16 cellular contexts compared by ENCODE assay signal in the genomic region with DNA sequence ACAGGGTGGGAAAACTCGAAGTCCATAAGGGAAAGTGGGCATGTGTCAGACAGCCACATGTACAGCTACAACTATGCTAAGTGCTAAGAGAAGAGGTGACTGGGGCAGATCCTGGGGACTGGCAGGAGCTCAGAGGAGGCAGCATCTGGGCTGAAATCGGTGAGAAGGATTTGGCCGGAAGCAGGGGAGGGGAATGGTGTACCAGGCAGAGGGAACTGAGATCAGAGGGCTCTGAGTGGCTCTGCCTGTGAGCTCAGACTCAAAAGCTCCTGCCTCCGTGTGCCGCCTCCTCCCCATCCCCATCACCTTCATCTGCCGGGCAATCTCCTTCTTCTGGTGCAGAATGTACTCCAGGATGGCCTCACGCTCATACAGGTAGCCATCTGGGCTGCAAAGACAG. TPM values are rescaled to one million over a fixed set of nuclear protein-coding genes. Genes with fewer than 3 reads are reported as not detected.
DNase-seq lines count a peak whose midpoint lies in the region; ATAC-seq and TF ChIP-seq lines count a peak whose summit lies in the region.
"Had no signal": no experiment of that assay in that cellular context is flagged by ENCODE, and none has a peak within 500 bp of the region (broad histone marks: within the 10 kb centered on the region; RNA-seq: fewer than 3 reads in every experiment).

No MANE protein-coding gene starts in this region.

- H3K27me3 ChIP-seq in GM23338 (ENCODE audit: insufficient read depth) (no peaks in the 10 kb centered on the region), psoas muscle (ENCODE audit: insufficient read depth in 3 of 3, low read length in 2 of 3) (no peaks in the 10 kb centered on the region)
- H3K27me3 ChIP-seq: left lung had no signal

- no peaks in the 10 kb centered on the region; the same call in 1 of the 2 replicates for H4K20me1 ChIP-seq in GM23338 (replicated peaks; ENCODE audit: insufficient read depth)

- H3K27ac Mint-ChIP-seq in GM23338 (peak overlapping the region; percentile 37; the same call in 1 of the 2 replicates), WTC11 (peak overlapping the region; percentile 41; the same call in 1 of the 2 replicates)
- H3K27ac Mint-ChIP-seq in activated naive CD4-positive, alpha-beta T cell treated with anti-CD3 and anti-CD28 coated beads, Interleukin-2, amount 50 U/mL, for 24 hours, result peak overlapping the region; percentile 98
- H3K27ac Mint-ChIP-seq: progenitor cell of endocrine pancreas had no signal

- 71 to 81% (median 73%) methylated on average over 5 to 7 of the region's 7 CpGs for WGBS in psoas muscle, 3 donors

- no peak for ATAC-seq in GM23338
- no peak for ATAC-seq in WTC11
- no peak for ATAC-seq in psoas muscle
- no peak for ATAC-seq in HG02571 (IDR thresholded peaks at IDR 0.05; ENCODE audit: unreplicated experiment)
- ATAC-seq: left lung had no signal

- H3K27ac ChIP-seq in GM23338 (ENCODE audit: low read depth), result 0 out of 2 replicates have a peak overlapping the region, but pooled peaks have one; percentile 50
- peak overlapping the region; percentile 23 for H3K27ac ChIP-seq in psoas muscle
- H3K27ac ChIP-seq: KMS-11, left lung, thoracic aorta had no signal

- CTCF ChIA-PET in WTC11 (lab: Charles Lee), result interaction anchor here (0.7 to 7.6 kb wide), 7 partner anchors 12 to 85 kb away, joined by 3 to 95 read pairs (median 3); partner anchors contain the start of gene FLT3LG

- DNase-seq in GM23338 (ENCODE audit: low spot score) (no peak), WTC11 (ENCODE audit: low spot score) (no peak), psoas muscle (no peak), NCI-H748 treated with DMSO at 0.1 percent for 48 hours (lab: John Stamatoyannopoulos, UW) (no peak), AML-193 (lab: John Stamatoyannopoulos, UW) (no peak)
- DNase-seq: activated CD8-positive, alpha-beta memory T cell treated with anti-CD3 and anti-CD28 coated beads for 24 hours; DND-41; foreskin fibroblast; left lung; NCI-H2227 treated with DMSO at 0.1 percent for 48 hours; SHP77 treated with DMSO at 0.1 percent for 48 hours had no signal

- H3K36me3 ChIP-seq in GM23338 (ENCODE audit: insufficient read depth) (no peaks in the 10 kb centered on the region; the same call in 1 of the 2 replicates), psoas muscle (ENCODE audit: insufficient read depth in 1 of 2, low read depth in 1 of 2) (peaks cover 5 to 61% of the 10 kb centered on the region in 2 donors)

- H3K9me3 Mint-ChIP-seq in GM23338 (no peaks in the 10 kb centered on the region), WTC11 (no peaks in the 10 kb centered on the region)
- H3K9me3 Mint-ChIP-seq in activated naive CD4-positive, alpha-beta T cell treated with anti-CD3 and anti-CD28 coated beads, Interleukin-2, amount 50 U/mL, for 24 hours, result no peaks in the 10 kb centered on the region

- H3K27me3 Mint-ChIP-seq in GM23338 (ENCODE audit: insufficient read depth, low read depth, poor library complexity), result peaks cover 22% of the 10 kb centered on the region
- no peaks in the 10 kb centered on the region for H3K27me3 Mint-ChIP-seq in WTC11 (ENCODE audit: low read depth)
- H3K27me3 Mint-ChIP-seq in activated naive CD4-positive, alpha-beta T cell treated with anti-CD3 and anti-CD28 coated beads, Interleukin-2, amount 50 U/mL, for 24 hours, result no peaks in the 10 kb centered on the region
- H3K27me3 Mint-ChIP-seq: progenitor cell of endocrine pancreas had no signal

- H3K4me2 ChIP-seq in GM23338, result no peak overlapping the region
- H3K4me2 ChIP-seq: KMS-11 had no signal

- H3K4me3 Mint-ChIP-seq in GM23338, result no peak overlapping the region; the same call in 2 of the 3 replicates
- no peak overlapping the region for H3K4me3 Mint-ChIP-seq in WTC11
- peak overlapping the region; percentile 79 for H3K4me3 Mint-ChIP-seq in activated naive CD4-positive, alpha-beta T cell treated with anti-CD3 and anti-CD28 coated beads, Interleukin-2, amount 50 U/mL, for 24 hours

- intact Hi-C loops in psoas muscle (cut with DNase I), result no loop called here

- peaks cover 43% of the 10 kb centered on the region for H3F3A ChIP-seq in GM23338 (replicated peaks; ENCODE audit: low read depth)

- H3K4me1 ChIP-seq in GM23338 (ENCODE audit: insufficient read depth) (peaks cover 17% of the 10 kb centered on the region; the same call in 1 of the 2 replicates), psoas muscle (peaks cover 42% of the 10 kb centered on the region)

- H3K79me2 ChIP-seq in GM23338 (replicated peaks; ENCODE audit: insufficient read depth), result peaks cover 13% of the 10 kb centered on the region

- POLR2A ChIA-PET in WTC11 (lab: Charles Lee), result interaction anchor here (1.0 to 1.3 kb wide), 2 partner anchors 63 to 106 kb away, joined by 4 read pairs; partner anchors contain the start of gene RPS11

- TF ChIP-seq CTCF in GM23338 (conservative IDR thresholded peaks at IDR 0.05; ENCODE audit: low read depth in 2 of 2) (no peak), WTC11 (IDR thresholded peaks at IDR 0.05) (no peak), psoas muscle (IDR thresholded peaks at IDR 0.05) (no peak)

- H3K4me1 Mint-ChIP-seq in GM23338, result peaks cover 22% of the 10 kb centered on the region
- H3K4me1 Mint-ChIP-seq in WTC11, result peaks cover 24% of the 10 kb centered on the region
- peaks cover 75% of the 10 kb centered on the region for H3K4me1 Mint-ChIP-seq in activated naive CD4-positive, alpha-beta T cell treated with anti-CD3 and anti-CD28 coated beads, Interleukin-2, amount 50 U/mL, for 24 hours

- H3K4me3 ChIP-seq in GM23338 (no peak overlapping the region), psoas muscle (no peak overlapping the region)
- H3K4me3 ChIP-seq: left lung, thoracic aorta had no signal

- H3K36me3 Mint-ChIP-seq in GM23338 (ENCODE audit: low read depth) (peaks cover 47% of the 10 kb centered on the region), WTC11 (peaks cover 28% of the 10 kb centered on the region)
- H3K36me3 Mint-ChIP-seq in activated naive CD4-positive, alpha-beta T cell treated with anti-CD3 and anti-CD28 coated beads, Interleukin-2, amount 50 U/mL, for 24 hours, result peaks cover 8% of the 10 kb centered on the region

- no peaks in the 10 kb centered on the region for H3K9me2 ChIP-seq in GM23338 (ENCODE audit: insufficient read depth)

- H3K9me3 ChIP-seq in psoas muscle, result no peaks in the 10 kb centered on the region
- H3K9me3 ChIP-seq: left lung, thoracic aorta had no signal

- H2AFZ ChIP-seq in GM23338, result no peak overlapping the region

TF ChIP-seq in GM23338, 12 proteins besides CTCF, POLR2A, EP300 and RAD21 (continues in another document):
- no peak for TF ChIP-seq ETS1 (IDR thresholded peaks at IDR 0.05)
- TF ChIP-seq JUNB (IDR thresholded peaks at IDR 0.05; ENCODE audit: unreplicated experiment), result no peak
- no peak for TF ChIP-seq CREB1 (CRISPR knock-in tag; IDR thresholded peaks at IDR 0.05; ENCODE audit: low read depth)
- no peak for TF ChIP-seq POLR2AphosphoS5 (IDR thresholded peaks at IDR 0.05; ENCODE audit: low read depth)

TF ChIP-seq in WTC11, 78 proteins besides CTCF, POLR2A, EP300 and RAD21:
- TF ChIP-seq ZNF121 (CRISPR knock-in tag; IDR thresholded peaks at IDR 0.05) (no peak), FOXP4 (CRISPR knock-in tag; IDR thresholded peaks at IDR 0.05) (no peak)

RNA-seq across cellular contexts. Expression of gene NOSIP, which starts 21.8 kb away (rescaled TPM):
- total RNA-seq in GM23338 (2014; rRNA removed; shearing (Covaris generic)), result 88.5 and 89.8 TPM in 2 replicates
- 141 and 143 TPM in 2 replicates for polyA plus RNA-seq in GM23338 (2016; fragmentation: Nextera tagmentation; extraction: Ambion mirVana)
- 82.3 to 97.9 TPM (median 87.6 TPM) in 3 replicates for total RNA-seq in WTC11 (2021)
- total RNA-seq in psoas muscle, result 10 to 100 TPM; 53.9 to 69.9 (median 58.1) TPM
- polyA plus RNA-seq in psoas muscle, result 100 to 1,000 TPM in 1 of 3 donors, 10 to 100 TPM in 2; 75.4 to 104 (median 95.2) TPM

RNA-seq across cellular contexts. Expression of gene PRRG2, which starts 22.5 kb away (rescaled TPM):
- 3.8 and 10.5 TPM in 2 replicates for total RNA-seq in GM23338 (2014; rRNA removed; shearing (Covaris generic))
- polyA plus RNA-seq in GM23338 (2016; fragmentation: Nextera tagmentation; extraction: Ambion mirVana) (2.0 and 2.3 TPM in 2 replicates), psoas muscle (10 to 100 TPM in 1 of 3 donors, 1 to 10 TPM in 2; 1.4 to 16.0 (median 5.9) TPM)
- total RNA-seq in WTC11 (2021) (5.9 to 7.0 TPM (median 6.9 TPM) in 3 replicates), psoas muscle (under 1 TPM; 0.24 to 0.89 (median 0.69) TPM)
- total RNA-seq: thoracic aorta had no signal

RNA-seq across cellular contexts. Expression of gene RCN3, which starts 30.8 kb away (rescaled TPM):
- 44.0 and 54.8 TPM in 2 replicates for total RNA-seq in GM23338 (2014; rRNA removed; shearing (Covaris generic))
- polyA plus RNA-seq in GM23338 (2016; fragmentation: Nextera tagmentation; extraction: Ambion mirVana), result 40.2 and 45.8 TPM in 2 replicates
- 14.3 to 20.6 TPM (median 20.3 TPM) in 3 replicates for total RNA-seq in WTC11 (2021)
- 1 to 10 TPM; 6.4 to 8.6 (median 7.4) TPM for total RNA-seq in psoas muscle
- polyA plus RNA-seq in psoas muscle, result 1 to 10 TPM; 3.9 to 9.6 (median 7.3) TPM

RNA-seq across cellular contexts. Expression of gene PRR12, which starts 32.4 kb away (rescaled TPM):
- total RNA-seq in GM23338 (2014; rRNA removed; shearing (Covaris generic)), result 32.1 and 41.6 TPM in 2 replicates
- polyA plus RNA-seq in GM23338 (2016; fragmentation: Nextera tagmentation; extraction: Ambion mirVana) (8.6 and 10.3 TPM in 2 replicates), psoas muscle (1 to 10 TPM; 2.3 to 5.0 (median 3.1) TPM)
- total RNA-seq in WTC11 (2021) (78.6 to 86.1 TPM (median 83.3 TPM) in 3 replicates), psoas muscle (10 to 100 TPM in 1 of 4 donors, 1 to 10 TPM in 3; 7.1 to 15.1 (median 7.6) TPM)

RNA-seq across cellular contexts. Expression of gene FCGRT, which starts 46.1 kb away (rescaled TPM):
- 23.5 and 41.7 TPM in 2 replicates for total RNA-seq in GM23338 (2014; rRNA removed; shearing (Covaris generic))
- polyA plus RNA-seq in GM23338 (2016; fragmentation: Nextera tagmentation; extraction: Ambion mirVana) (62.3 and 66.8 TPM in 2 replicates), psoas muscle (10 to 100 TPM; 32.0 to 48.2 (median 39.9) TPM)
- total RNA-seq in WTC11 (2021) (53.8 to 69.9 TPM (median 61.2 TPM) in 3 replicates), psoas muscle (10 to 100 TPM; 42.2 to 79.3 (median 60.3) TPM)

Comparison
In these comparisons a context has a peak if more than half of its experiments do, and no peak if none do; other contexts are left out.
1. H3K27ac Mint-ChIP-seq: peak in every context shown above with its lines; median percentile 98 in activated naive CD4-positive, alpha-beta T cell treated with anti-CD3 and anti-CD28 coated beads, Interleukin-2, amount 50 U/mL, for 24 hours; 41 in WTC11; 37 in GM23338.